Comparison of ENCODE assay signal across 31 cellular contexts in genomic region chr13:30401347-30401746, GRCh38. TPM values are rescaled to one million over a fixed set of nuclear protein-coding genes. Genes with fewer than 3 reads are reported as not detected.
"Had no signal": no experiment of that assay in that cellular context is flagged by ENCODE, and none has a peak within 500 bp of the region (broad histone marks: within the 10 kb centered on the region; RNA-seq: fewer than 3 reads in every experiment).

No MANE protein-coding gene starts in this region.

- H3K9me3 ChIP-seq: left ventricle myocardium inferior, mucosa of descending colon, right atrium auricular region, right lobe of liver, stomach, testis, thyroid gland, transverse colon, upper lobe of left lung, vagina had no signal

- H3K4me3 ChIP-seq: hepatocyte, left ventricle myocardium inferior, lung, mucosa of descending colon, right atrium auricular region, right lobe of liver, smooth muscle cell, stomach, testis, thyroid gland, transverse colon, upper lobe of left lung, vagina had no signal

- H3K9ac ChIP-seq: parathyroid adenoma had no signal

- DNase-seq: islet precursor cell; left ventricle myocardium inferior; midbrain; mucosa of descending colon; naive thymus-derived CD4-positive, alpha-beta T cell; nucleus accumbens; right lobe of liver; stimulated activated CD4-positive, alpha-beta T cell treated with anti-CD3 and anti-CD28 coated beads, Interleukin-1b, Interleukin-23, amount 100 ng/mL, for 48 hours; stimulated activated CD4-positive, alpha-beta T cell treated with anti-CD3 and anti-CD28 coated beads, Interleukin-2, amount 100 ng/mL, for 48 hours; stimulated activated CD4-positive, alpha-beta T cell treated with anti-CD3 and anti-CD28 coated beads, Interleukin-4, amount 100 ng/mL, for 4 hours; stimulated activated CD8-positive, alpha-beta memory T cell treated with anti-CD3 and anti-CD28 coated beads, Interleukin-4, amount 100 ng/mL, for 48 hours; stimulated activated naive B cell treated with anti-CD40 and anti-IgM and Interleukin-4, amounts not matched to agents 10 μg/mL and 1 μg/mL and 100 μg/mL, for 72 hours; stimulated activated naive CD8-positive, alpha-beta T cell treated with anti-CD3 and anti-CD28 coated beads, Interleukin-15, Interleukin-2, amounts not matched to agents 100 U/mL and 50 U/mL, for 24 hours; stomach; testis; thyroid gland; transverse colon; upper lobe of left lung had no signal

- H3K9me3 Mint-ChIP-seq: naive thymus-derived CD4-positive, alpha-beta T cell; natural killer cell treated with Interleukin-12 subunit alpha and Interleukin-12 subunit beta and Interleukin-15 and Interleukin-18, amount 100 ng/mL, for 72 hours; stimulated activated naive B cell treated with anti-CD40 and anti-IgM and Interleukin-4, amounts not matched to agents 10 μg/mL and 1 μg/mL and 100 μg/mL, for 72 hours had no signal

- H3K4me3 Mint-ChIP-seq: naive thymus-derived CD4-positive, alpha-beta T cell; natural killer cell treated with Interleukin-12 subunit alpha and Interleukin-12 subunit beta and Interleukin-15 and Interleukin-18, amount 100 ng/mL, for 72 hours; stimulated activated naive B cell treated with anti-CD40 and anti-IgM and Interleukin-4, amounts not matched to agents 10 μg/mL and 1 μg/mL and 100 μg/mL, for 72 hours had no signal

- H3K27ac Mint-ChIP-seq: natural killer cell treated with Interleukin-12 subunit alpha and Interleukin-12 subunit beta and Interleukin-15 and Interleukin-18, amount 100 ng/mL, for 72 hours; stimulated activated naive B cell treated with anti-CD40 and anti-IgM and Interleukin-4, amounts not matched to agents 10 μg/mL and 1 μg/mL and 100 μg/mL, for 72 hours had no signal

- H3K27ac ChIP-seq: hepatocyte, left ventricle myocardium inferior, parathyroid adenoma, right atrium auricular region, stomach, testis, thyroid gland, transverse colon, upper lobe of left lung, vagina had no signal

- ATAC-seq: mucosa of descending colon; naive thymus-derived CD4-positive, alpha-beta T cell; natural killer cell treated with Interleukin-12 subunit alpha and Interleukin-12 subunit beta and Interleukin-15 and Interleukin-18, amount 100 ng/mL, for 72 hours; right lobe of liver; stimulated activated naive B cell treated with anti-CD40 and anti-IgM and Interleukin-4, amounts not matched to agents 10 μg/mL and 1 μg/mL and 100 μg/mL, for 72 hours; stimulated activated naive CD8-positive, alpha-beta T cell treated with anti-CD3 and anti-CD28 coated beads, Interleukin-15, Interleukin-2, amounts not matched to agents 100 U/mL and 50 U/mL, for 24 hours had no signal

- H3K27me3 Mint-ChIP-seq: natural killer cell treated with Interleukin-12 subunit alpha and Interleukin-12 subunit beta and Interleukin-15 and Interleukin-18, amount 100 ng/mL, for 72 hours; stimulated activated naive B cell treated with anti-CD40 and anti-IgM and Interleukin-4, amounts not matched to agents 10 μg/mL and 1 μg/mL and 100 μg/mL, for 72 hours had no signal

- H3K27me3 ChIP-seq: hepatocyte, right atrium auricular region, right lobe of liver, stomach, testis, thyroid gland, transverse colon, upper lobe of left lung, vagina had no signal

- H3K36me3 Mint-ChIP-seq: natural killer cell treated with Interleukin-12 subunit alpha and Interleukin-12 subunit beta and Interleukin-15 and Interleukin-18, amount 100 ng/mL, for 72 hours; stimulated activated naive B cell treated with anti-CD40 and anti-IgM and Interleukin-4, amounts not matched to agents 10 μg/mL and 1 μg/mL and 100 μg/mL, for 72 hours had no signal

- H3K36me3 ChIP-seq: left ventricle myocardium inferior, right atrium auricular region, right lobe of liver, stomach, thyroid gland, transverse colon, upper lobe of left lung, vagina had no signal

- H3K4me1 ChIP-seq: left ventricle myocardium inferior, parathyroid adenoma, right atrium auricular region, testis had no signal

RNA-seq across cellular contexts. Expression of gene UBE2L5, which starts 20.9 kb away (rescaled TPM):
- total RNA-seq: hepatocyte; kidney epithelial cell; left ventricle myocardium inferior; lung; mucosa of descending colon; myocyte; naive thymus-derived CD4-positive, alpha-beta T cell; natural killer cell treated with Interleukin-12 subunit alpha and Interleukin-12 subunit beta and Interleukin-15 and Interleukin-18, amount 100 ng/mL, for 72 hours; osteoblast; pulmonary artery endothelial cell; renal cortical epithelial cell; right lobe of liver; skeletal muscle tissue; smooth muscle cell; stomach; thyroid gland; transverse colon; upper lobe of left lung; vagina had no signal
